In genomic region chr11:78791254-78791653, GRCh38 we compare ENCODE assay signal across 18 cellular contexts.
DNase-seq lines count a peak whose midpoint lies in the region; ATAC-seq and TF ChIP-seq lines count a peak whose summit lies in the region.
"Had no signal": no experiment of that assay in that cellular context is flagged by ENCODE, and none has a peak within 500 bp of the region (broad histone marks: within the 10 kb centered on the region; RNA-seq: fewer than 3 reads in every experiment).

No MANE protein-coding gene starts in this region.

- peaks cover 34% of the 10 kb centered on the region for H3K4me1 ChIP-seq in IMR-90 (ENCODE audit: control insufficient read depth, insufficient read depth, low read length)

- no peaks in the 10 kb centered on the region for H3K9me3 ChIP-seq in IMR-90 (ENCODE audit: control insufficient read depth, insufficient read depth, low read length)
- H3K9me3 ChIP-seq: BE2C had no signal

- CTCF ChIA-PET in IMR-90 (lab: Yijun Ruan, JAX) = interaction anchor here (0.6 to 1.3 kb wide), 4 partner anchors 66 to 297 kb away, joined by 3 to 5 read pairs (median 4); no protein-coding TSS in a partner anchor

- POLR2A ChIA-PET in IMR-90 (lab: Charles Lee; ENCODE audit: unreplicated experiment) = no interaction called here

- peak overlapping the region; percentile 80 for H3K4ac ChIP-seq in IMR-90 (ENCODE audit: low read depth, low read length)

- intact Hi-C loops in IMR-90 (cut with micrococcal nuclease) = loop anchor here (10.0 kb wide), 3 partner anchors 264 to 454 kb away; no protein-coding TSS in a partner anchor

- no peaks in the 10 kb centered on the region for H3K27me3 ChIP-seq in IMR-90 (ENCODE audit: control insufficient read depth, insufficient read depth, low read length)
- H3K27me3 ChIP-seq: BE2C had no signal

- no TSS peak for BruUV-seq in IMR-90 (replicated peaks; lab: Mats Ljungman, UMichigan)

- in situ Hi-C loops in IMR-90 (cut with MboI; ENCODE audit: low sequenced_read_pairs) = loop anchor here (10.0 kb wide), 1 partner anchor 444 kb away; no protein-coding TSS in a partner anchor

- H3K9ac ChIP-seq in IMR-90 (ENCODE audit: low read depth, low read length) = no peak overlapping the region

- no peak overlapping the region for H3K4me3 Mint-ChIP-seq in osteocyte (ENCODE audit: unreplicated experiment)
- H3K4me3 Mint-ChIP-seq: CD4-positive, alpha-beta memory T cell had no signal

- no peaks in the 10 kb centered on the region for H3K27me3 Mint-ChIP-seq in osteocyte (ENCODE audit: unreplicated experiment)
- H3K27me3 Mint-ChIP-seq: CD4-positive, alpha-beta memory T cell had no signal

- dilution Hi-C loops in IMR-90 (cut with HindIII; ENCODE audit: low sequenced_read_pairs, unreplicated experiment) = no loop called here

- no peaks in the 10 kb centered on the region for H4K20me1 ChIP-seq in IMR-90 (ENCODE audit: insufficient read depth, low read length)

- peaks cover 10% of the 10 kb centered on the region; the same call in 1 of the 2 replicates for H3K36me3 ChIP-seq in IMR-90 (ENCODE audit: control insufficient read depth, insufficient read depth, low read length)

- no peak overlapping the region for H2AK9ac ChIP-seq in IMR-90 (replicated peaks; ENCODE audit: low read depth, low read length, poor library complexity)

- H3K9me3 Mint-ChIP-seq in osteocyte (ENCODE audit: unreplicated experiment) = peaks cover 7% of the 10 kb centered on the region

- peak overlapping the region; percentile 5; the same call in 2 of the 3 replicates for H2BK15ac ChIP-seq in IMR-90 (ENCODE audit: low read depth, low read length)

- H2AK5ac ChIP-seq in IMR-90 (ENCODE audit: low read depth, low read length) = peak overlapping the region; percentile 68

- no peak overlapping the region; a peak in 3 of 4 replicates for H4K8ac ChIP-seq in IMR-90 (ENCODE audit: low read depth in 2 of 2, low read length in 2 of 2)

- H3K56ac ChIP-seq in IMR-90 (ENCODE audit: extremely low read depth, insufficient read depth, low read length) = no peak overlapping the region

- TF ChIP-seq RAD21 in IMR-90 (IDR thresholded peaks at IDR 0.05; ENCODE audit: low read length) = no peak

- TF ChIP-seq CTCF in IMR-90 (conservative IDR thresholded peaks at IDR 0.05; ENCODE audit: low read depth, low read length) = no peak
- TF ChIP-seq CTCF in osteocyte (IDR thresholded peaks at IDR 0.05) = no peak

- peak overlapping the region; percentile 31 for H4K5ac ChIP-seq in IMR-90 (ENCODE audit: low read depth, low read length)

- peak overlapping the region; percentile 47; the same call in 1 of the 2 replicates for H4K91ac ChIP-seq in IMR-90 (ENCODE audit: insufficient read depth, low read depth, low read length)

- H3K23ac ChIP-seq in IMR-90 (ENCODE audit: low read depth, low read length) = no peak overlapping the region

- DNase-seq in IMR-90 = peak; percentile 85
- DNase-seq in MV-4-11 (lab: John Stamatoyannopoulos, UW) = peak; percentile 5
- DNase-seq in fibroblast of peridontal ligament (ENCODE audit: extremely low read depth) = peak; percentile 74
- no peak for DNase-seq in osteocyte (ENCODE audit: extremely low spot score, unreplicated experiment)
- DNase-seq in NCI-H2196 (lab: John Stamatoyannopoulos, UW; ENCODE audit: unreplicated experiment) = no peak
- no peak for DNase-seq in NCI-H345 (lab: John Stamatoyannopoulos, UW)
- DNase-seq in stimulated activated CD4-positive, alpha-beta T cell treated with anti-CD3 and anti-CD28 coated beads, Interleukin-4, amount 100 ng/mL, for 1 hour = no peak
- DNase-seq: BE2C; CD4-positive, alpha-beta memory T cell; DND-41; GF-D8; HCEC 1CT; KG1; NCI-H1417; NCI-H2227 treated with DMSO at 0.1 percent for 48 hours; NCI-H69; NK-92 treated with Interleukin-12 subunit alpha and Interleukin-12 subunit beta, amount 100 ng/mL, for 24 hours; PC-9 had no signal

- peak overlapping the region; percentile 7; the same call in 1 of the 2 replicates for H3K4me2 ChIP-seq in IMR-90 (ENCODE audit: low read depth, low read length)
- H3K4me2 ChIP-seq: PC-9 had no signal

- H2AFZ ChIP-seq in IMR-90 (replicated peaks; ENCODE audit: low read length, poor library complexity) = no peak overlapping the region
- H2AFZ ChIP-seq: PC-9 had no signal

- H3K79me1 ChIP-seq in IMR-90 (ENCODE audit: low read depth in 1 of 2, low read length in 2 of 2) = peaks cover 0 to 5% of the 10 kb centered on the region in 2 experiments; a peak in 1 of 4 replicates

- peak overlapping the region; percentile 71 for H2BK5ac ChIP-seq in IMR-90 (ENCODE audit: low read depth, low read length, poor library complexity, severe bottlenecking)

- H3K4me1 Mint-ChIP-seq in osteocyte (ENCODE audit: unreplicated experiment) = peaks cover 35% of the 10 kb centered on the region
- H3K4me1 Mint-ChIP-seq: CD4-positive, alpha-beta memory T cell had no signal

- peak overlapping the region; percentile 72 for H3K27ac Mint-ChIP-seq in osteocyte (ENCODE audit: unreplicated experiment)
- H3K27ac Mint-ChIP-seq: CD4-positive, alpha-beta memory T cell had no signal

- H2BK120ac ChIP-seq in IMR-90 (ENCODE audit: low read depth, low read length) = peak overlapping the region; percentile 89

- peaks cover 34% of the 10 kb centered on the region for H3K36me3 Mint-ChIP-seq in osteocyte (ENCODE audit: unreplicated experiment)
- H3K36me3 Mint-ChIP-seq: CD4-positive, alpha-beta memory T cell had no signal

- H2BK20ac ChIP-seq in IMR-90 (ENCODE audit: low read depth, low read length) = peak overlapping the region; percentile 87

- TF ChIP-seq POLR2A in IMR-90 (IDR thresholded peaks at IDR 0.05; ENCODE audit: low read depth, low read length) = no peak

- H3K27ac ChIP-seq in IMR-90 (ENCODE audit: insufficient read depth, low read length) = peak overlapping the region; percentile 60; the same call in 1 of the 2 replicates
- H3K27ac ChIP-seq: PC-9 had no signal

- peak overlapping the region; percentile 86 for H3K18ac ChIP-seq in IMR-90 (ENCODE audit: low read depth, low read length)

- peak overlapping the region; percentile 49; the same call in 1 of the 2 replicates for H3K14ac ChIP-seq in IMR-90 (replicated peaks; ENCODE audit: low read depth, low read length)

- ATAC-seq in IMR-90 (ENCODE audit: low read depth) = peak; percentile 41

- no peak overlapping the region for H3K4me3 ChIP-seq in IMR-90 (ENCODE audit: insufficient read depth, low read depth, low read length)
- H3K4me3 ChIP-seq: PC-9 had no signal

- WGBS in IMR-90 (ENCODE audit: extremely low coverage in 2 of 2, insufficient read length in 1 of 2), 2 experiments = no CpG with 5 or more reads among the region's 1 CpG

- H3K9me1 ChIP-seq in IMR-90 (ENCODE audit: insufficient read depth, low read length) = peaks cover 29% of the 10 kb centered on the region

TF ChIP-seq in IMR-90, 13 proteins besides CTCF, POLR2A, EP300 and RAD21:
- TF ChIP-seq USF2 (IDR thresholded peaks at IDR 0.05; ENCODE audit: low read depth, low read length) (no peak), SMC3 (IDR thresholded peaks at IDR 0.05; ENCODE audit: low read depth, low read length) (no peak), MAFK (IDR thresholded peaks at IDR 0.05; ENCODE audit: low read depth, low read length) (no peak), MAZ (IDR thresholded peaks at IDR 0.05; ENCODE audit: borderline replicate concordance, low read depth, low read length) (no peak), NFE2L2 (IDR thresholded peaks at IDR 0.05; ENCODE audit: low read depth, low read length) (no peak), RFX5 (IDR thresholded peaks at IDR 0.05; ENCODE audit: low read depth, low read length) (no peak), CHD1 (IDR thresholded peaks at IDR 0.05; ENCODE audit: low read depth, low read length) (no peak), CEBPB (IDR thresholded peaks at IDR 0.05; ENCODE audit: low read depth, low read length) (no peak), ELK1 (IDR thresholded peaks at IDR 0.05; ENCODE audit: borderline replicate concordance, low read depth, low read length) (no peak), BHLHE40 (IDR thresholded peaks at IDR 0.05; ENCODE audit: low read depth, low read length) (no peak), MXI1 (IDR thresholded peaks at IDR 0.05; ENCODE audit: borderline replicate concordance, low read depth, low read length) (no peak), RCOR1 (IDR thresholded peaks at IDR 0.05; ENCODE audit: insufficient replicate concordance, low read length) (no peak), FOS (IDR thresholded peaks at IDR 0.05; ENCODE audit: low read depth, low read length) (no peak)

Comparison
In these comparisons a context has a peak if more than half of its experiments do, and no peak if none do; other contexts are left out.
1. DNase-seq: peak in IMR-90 (single experiment), MV-4-11 (single experiment) and fibroblast of peridontal ligament (single experiment); none in osteocyte (single experiment), NCI-H2196 (single experiment), NCI-H345 (single experiment) and stimulated activated CD4-positive, alpha-beta T cell treated with anti-CD3 and anti-CD28 coated beads, Interleukin-4, amount 100 ng/mL, for 1 hour (single experiment).